Comparison of ENCODE assay signal across 8 cellular contexts in genomic region chr19:14383898-14384669, GRCh38. TPM values are rescaled to one million over a fixed set of nuclear protein-coding genes. Genes with fewer than 3 reads are reported as not detected.
DNase-seq lines count a peak whose midpoint lies in the region; ATAC-seq and TF ChIP-seq lines count a peak whose summit lies in the region.

No MANE protein-coding gene starts in this region.

- peak overlapping the region; percentile 78 for H3K27ac ChIP-seq in right cardiac atrium (ENCODE audit: low read length)

- peak overlapping the region; percentile 97 for H3K4me3 Mint-ChIP-seq in activated T-helper 2 cell treated with anti-CD3 and anti-CD28 coated beads, Interferon-gamma antibody, Interleukin-2, Interleukin-4, amounts not matched to agents 10 μg/mL and 5 μg/mL and 100 μg/mL, durations not matched to agents 14 hours and 24 hours and 36 hours (ENCODE audit: low read depth)

- H3K9me3 ChIP-seq in right cardiac atrium (ENCODE audit: control insufficient read depth, low read length) = no peaks in the 10 kb centered on the region

- peak; percentile 82 for DNase-seq in NOMO-1 treated with DMSO at 0.1 percent for 48 hours (lab: John Stamatoyannopoulos, UW; ENCODE audit: unreplicated experiment)
- DNase-seq in activated T-helper 2 cell treated with anti-CD3 and anti-CD28 coated beads, Interferon-gamma antibody, Interleukin-2, Interleukin-4, amounts not matched to agents 10 μg/mL and 5 μg/mL and 100 μg/mL, durations not matched to agents 14 hours and 24 hours and 36 hours (ENCODE audit: low spot score) = peak; percentile 50
- peak in 2 of 3 donors; percentile 56 to 63 for DNase-seq in right cardiac atrium
- DNase-seq in stimulated activated CD4-positive, alpha-beta T cell treated with anti-CD3 and anti-CD28 coated beads, Interleukin-4, amount 100 ng/mL, for 24 hours = peak; percentile 64
- DNase-seq in NCI-H1092 (lab: John Stamatoyannopoulos, UW) = no peak
- DNase-seq in HEK293T (ENCODE audit: extremely low spot score) = no peak
- DNase-seq in SK-N-DZ (ENCODE audit: low spot score) = no peak

- CTCF ChIA-PET in HEK293T (lab: Yijun Ruan, JAX) = no interaction called here

- peaks cover 29% of the 10 kb centered on the region for H3K4me1 Mint-ChIP-seq in activated T-helper 2 cell treated with anti-CD3 and anti-CD28 coated beads, Interferon-gamma antibody, Interleukin-2, Interleukin-4, amounts not matched to agents 10 μg/mL and 5 μg/mL and 100 μg/mL, durations not matched to agents 14 hours and 24 hours and 36 hours (ENCODE audit: low read depth)

- ATAC-seq in GM18868 (IDR thresholded peaks at IDR 0.05; ENCODE audit: unreplicated experiment) = peak; percentile 34
- ATAC-seq in right cardiac atrium = peak in 1 of 2 donors; percentile 15

- peak overlapping the region; percentile 9 for H3K4me3 ChIP-seq in right cardiac atrium (ENCODE audit: low read length)

- 43% methylated on average over 13 of the region's 13 CpGs for WGBS in right cardiac atrium

- intact Hi-C loops in activated T-helper 2 cell treated with anti-CD3 and anti-CD28 coated beads, Interferon-gamma antibody, Interleukin-2, Interleukin-4, amounts not matched to agents 10 μg/mL and 5 μg/mL and 100 μg/mL, durations not matched to agents 14 hours and 24 hours and 36 hours (cut with micrococcal nuclease) = loop anchor here (2.0 kb wide), 2 partner anchors 35 to 247 kb away; partner anchors contain the start of genes ASF1B and DDX39A
- intact Hi-C loops in right cardiac atrium (cut with DNase I) = no loop called here

- peaks cover 43% of the 10 kb centered on the region for H3K36me3 Mint-ChIP-seq in activated T-helper 2 cell treated with anti-CD3 and anti-CD28 coated beads, Interferon-gamma antibody, Interleukin-2, Interleukin-4, amounts not matched to agents 10 μg/mL and 5 μg/mL and 100 μg/mL, durations not matched to agents 14 hours and 24 hours and 36 hours (ENCODE audit: low read depth)

- peaks cover 7% of the 10 kb centered on the region for H3K4me1 ChIP-seq in right cardiac atrium (ENCODE audit: control insufficient read depth, insufficient read depth, low read length)

- H3K27ac Mint-ChIP-seq in activated T-helper 2 cell treated with anti-CD3 and anti-CD28 coated beads, Interferon-gamma antibody, Interleukin-2, Interleukin-4, amounts not matched to agents 10 μg/mL and 5 μg/mL and 100 μg/mL, durations not matched to agents 14 hours and 24 hours and 36 hours = peak overlapping the region; percentile 98

- POLR2A ChIA-PET in HEK293T (lab: Yijun Ruan, JAX) = no interaction called here

- no peaks in the 10 kb centered on the region for H3K9me3 Mint-ChIP-seq in activated T-helper 2 cell treated with anti-CD3 and anti-CD28 coated beads, Interferon-gamma antibody, Interleukin-2, Interleukin-4, amounts not matched to agents 10 μg/mL and 5 μg/mL and 100 μg/mL, durations not matched to agents 14 hours and 24 hours and 36 hours

- no peaks in the 10 kb centered on the region for H3K27me3 Mint-ChIP-seq in activated T-helper 2 cell treated with anti-CD3 and anti-CD28 coated beads, Interferon-gamma antibody, Interleukin-2, Interleukin-4, amounts not matched to agents 10 μg/mL and 5 μg/mL and 100 μg/mL, durations not matched to agents 14 hours and 24 hours and 36 hours (ENCODE audit: low read depth)

- no peaks in the 10 kb centered on the region for H3K27me3 ChIP-seq in right cardiac atrium (ENCODE audit: control insufficient read depth, insufficient read depth)

TF ChIP-seq in HEK293T, 16 proteins besides CTCF, POLR2A, EP300 and RAD21:
- TF ChIP-seq PKNOX1 (IDR thresholded peaks at IDR 0.05) (no peak), FOXK2 (IDR thresholded peaks at IDR 0.05) (no peak), TARDBP (IDR thresholded peaks at IDR 0.05) (no peak), BHLHE40 (IDR thresholded peaks at IDR 0.05; ENCODE audit: borderline replicate concordance) (no peak), CTBP1 (IDR thresholded peaks at IDR 0.05; ENCODE audit: borderline replicate concordance) (no peak), SP1 (IDR thresholded peaks at IDR 0.05) (no peak), FOXM1 (IDR thresholded peaks at IDR 0.05; ENCODE audit: borderline replicate concordance) (no peak), NFRKB (IDR thresholded peaks at IDR 0.05) (no peak), FOXA1 (IDR thresholded peaks at IDR 0.05) (no peak), HDGF (IDR thresholded peaks at IDR 0.05; ENCODE audit: borderline replicate concordance) (no peak), L3MBTL2 (conservative IDR thresholded peaks at IDR 0.05) (no peak), SUZ12 (IDR thresholded peaks at IDR 0.05) (no peak)

RNA-seq across cellular contexts. Expression of gene ADGRE5, which starts 2.8 kb away (rescaled TPM):
- total RNA-seq in activated T-helper 2 cell treated with anti-CD3 and anti-CD28 coated beads, Interferon-gamma antibody, Interleukin-2, Interleukin-4, amounts not matched to agents 10 μg/mL and 5 μg/mL and 100 μg/mL, durations not matched to agents 14 hours and 24 hours and 36 hours = 177 and 183 TPM in 2 replicates
- 10 to 100 TPM; 27.6 to 41.0 (median 35.1) TPM for total RNA-seq in right cardiac atrium
- polyA plus RNA-seq in right cardiac atrium = 17.7 TPM
- polyA plus RNA-seq in SK-N-DZ (2014; cell fraction: cytosol; rRNA removed) = not detected in 2 replicates
- polyA plus RNA-seq in SK-N-DZ (2014; cell fraction: nucleus; rRNA removed) = 0.24 and 0.45 TPM in 2 replicates

RNA-seq across cellular contexts. Expression of gene DDX39A, which starts 35.1 kb away (rescaled TPM):
- 268 TPM in 2 replicates for total RNA-seq in activated T-helper 2 cell treated with anti-CD3 and anti-CD28 coated beads, Interferon-gamma antibody, Interleukin-2, Interleukin-4, amounts not matched to agents 10 μg/mL and 5 μg/mL and 100 μg/mL, durations not matched to agents 14 hours and 24 hours and 36 hours
- 10 to 100 TPM; 20.7 to 34.7 (median 30.2) TPM for total RNA-seq in right cardiac atrium
- polyA plus RNA-seq in right cardiac atrium = 30.3 TPM
- polyA plus RNA-seq in SK-N-DZ (2014; cell fraction: cytosol; rRNA removed) = 135 and 143 TPM in 2 replicates
- polyA plus RNA-seq in SK-N-DZ (2014; cell fraction: nucleus; rRNA removed) = 628 and 731 TPM in 2 replicates

RNA-seq across cellular contexts. Expression of gene PKN1, which starts 49.0 kb away (rescaled TPM):
- 171 and 172 TPM in 2 replicates for total RNA-seq in activated T-helper 2 cell treated with anti-CD3 and anti-CD28 coated beads, Interferon-gamma antibody, Interleukin-2, Interleukin-4, amounts not matched to agents 10 μg/mL and 5 μg/mL and 100 μg/mL, durations not matched to agents 14 hours and 24 hours and 36 hours
- 100 to 1,000 TPM; 122 to 138 (median 130) TPM for total RNA-seq in right cardiac atrium
- polyA plus RNA-seq in right cardiac atrium = 79.3 TPM
- 54.2 and 66.3 TPM in 2 replicates for polyA plus RNA-seq in SK-N-DZ (2014; cell fraction: cytosol; rRNA removed)
- 72.5 and 88.8 TPM in 2 replicates for polyA plus RNA-seq in SK-N-DZ (2014; cell fraction: nucleus; rRNA removed)

Comparison
In these comparisons a context has a peak if more than half of its experiments do, and no peak if none do; other contexts are left out.
1. DNase-seq: peak in NOMO-1 treated with DMSO at 0.1 percent for 48 hours (single experiment), activated T-helper 2 cell treated with anti-CD3 and anti-CD28 coated beads, Interferon-gamma antibody, Interleukin-2, Interleukin-4, amounts not matched to agents 10 μg/mL and 5 μg/mL and 100 μg/mL, durations not matched to agents 14 hours and 24 hours and 36 hours (single experiment), right cardiac atrium (2 of 3) and stimulated activated CD4-positive, alpha-beta T cell treated with anti-CD3 and anti-CD28 coated beads, Interleukin-4, amount 100 ng/mL, for 24 hours (single experiment); none in NCI-H1092 (single experiment), HEK293T (single experiment) and SK-N-DZ (single experiment).